ENCODE assay signal across 8 cellular contexts in genomic region chr22:20285706-20286363, GRCh38. TPM values are rescaled to one million over a fixed set of nuclear protein-coding genes. Genes with fewer than 3 reads are reported as not detected.
A peak's percentile ranks its signal among the peaks of the same experiment; 100 is the strongest.
DNase-seq lines count a peak whose midpoint lies in the region; ATAC-seq and FAIRE-seq lines count a peak whose summit lies in the region.
"Not testable (repeated sequence)": the region's sequence is repeated elsewhere in the genome, so short reads cannot be mapped to it uniquely, and the experiment has no call there.

No MANE protein-coding gene starts in this region.

- H3K4me1 ChIP-seq in BLaER1 treated with 17β-estradiol and CSF1 and Interleukin-3, amounts not matched to agents 10 nM and 100 nM, result peaks cover 0 to 83% (median 52%) of the 10 kb centered on the region in 10 experiments; a peak in 17 of 20 replicates

- H3K9me3 Mint-ChIP-seq in naive thymus-derived CD8-positive, alpha-beta T cell, result not testable (repeated sequence)

- not testable (repeated sequence) for H3K4me1 Mint-ChIP-seq in naive thymus-derived CD8-positive, alpha-beta T cell

- DNase-seq in H7, result peak; percentile 91
- DNase-seq in NCI-H345 (lab: John Stamatoyannopoulos, UW), result peak; percentile 45
- peak; percentile 61 to 81 (median 74) for DNase-seq in activated CD4-positive, CD25-positive, alpha-beta regulatory T cell (lab: John Stamatoyannopoulos, UW)
- peak; percentile 9 for DNase-seq in amniotic epithelial cell (ENCODE audit: low read depth)
- DNase-seq in frontal cortex (ENCODE audit: low spot score in 2 of 2), result peak; percentile 79
- DNase-seq in naive thymus-derived CD8-positive, alpha-beta T cell, result peak; percentile 57 to 88 (median 73)
- DNase-seq in stimulated activated CD8-positive, alpha-beta memory T cell treated with anti-CD3 and anti-CD28 coated beads, Interleukin-12 subunit alpha, Interleukin-12 subunit beta, amount 100 ng/mL, for 4 hours (ENCODE audit: low read depth), result peak; percentile 50

- H3K27me3 Mint-ChIP-seq in naive thymus-derived CD8-positive, alpha-beta T cell, result not testable (repeated sequence)

- not testable (repeated sequence) for FAIRE-seq in frontal cortex (lab: Jason Lieb, UNC)

- H3K36me3 Mint-ChIP-seq in naive thymus-derived CD8-positive, alpha-beta T cell, result not testable (repeated sequence)

- H3K9ac ChIP-seq in BLaER1 treated with 17β-estradiol and CSF1 and Interleukin-3, amounts not matched to agents 10 nM and 100 nM, result 0 out of 22 replicates have a peak overlapping the region, but pooled peaks of 1 of the 11 experiments have one; percentile 51

- H3K4me3 ChIP-seq in BLaER1 treated with 17β-estradiol and CSF1 and Interleukin-3, amounts not matched to agents 10 nM and 100 nM; H7 (ENCODE audit: insufficient read depth, low read depth, low read length): not testable (repeated sequence)

- POLR2A ChIA-PET in naive thymus-derived CD8-positive, alpha-beta T cell (lab: Charles Lee), result not testable (repeated sequence)

- H3K36me3 ChIP-seq in BLaER1 treated with 17β-estradiol and CSF1 and Interleukin-3, amounts not matched to agents 10 nM and 100 nM; H7 (replicated peaks; ENCODE audit: control insufficient read depth, insufficient read depth, low read length): not testable (repeated sequence)

- H3K9me3 ChIP-seq in BLaER1 treated with 17β-estradiol and CSF1 and Interleukin-3, amounts not matched to agents 10 nM and 100 nM (replicated peaks in 1 of 11), result not testable (repeated sequence)

- H3K27ac ChIP-seq in BLaER1 treated with 17β-estradiol and CSF1 and Interleukin-3, amounts not matched to agents 10 nM and 100 nM, result not testable (repeated sequence)

- H3K4me2 ChIP-seq in BLaER1 treated with 17β-estradiol and CSF1 and Interleukin-3, amounts not matched to agents 10 nM and 100 nM, result peak overlapping the region in 8 of 11 experiments; percentile 55 to 88 (median 74); a peak in 13 of 22 replicates

- H4K20me1 ChIP-seq in BLaER1 treated with 17β-estradiol and CSF1 and Interleukin-3, amounts not matched to agents 10 nM and 100 nM, result not testable (repeated sequence)

- not testable (repeated sequence) for H3K27me3 ChIP-seq in BLaER1 treated with 17β-estradiol and CSF1 and Interleukin-3, amounts not matched to agents 10 nM and 100 nM; H7 (ENCODE audit: control insufficient read depth, insufficient read depth, low read length)

- not testable (repeated sequence) for H3K27ac Mint-ChIP-seq in naive thymus-derived CD8-positive, alpha-beta T cell

- peak; percentile 91 to 98 for ATAC-seq in naive thymus-derived CD8-positive, alpha-beta T cell

- H3K4me3 Mint-ChIP-seq in naive thymus-derived CD8-positive, alpha-beta T cell, result not testable (repeated sequence)

RNA-seq across cellular contexts. Expression of gene RTN4R, which starts 17.7 kb away (rescaled TPM):
- total RNA-seq in H7 (2014; rRNA removed; shearing (Covaris generic)), result 28.3 and 30.4 TPM in 2 replicates
- 10.2 TPM for total RNA-seq in frontal cortex
- total RNA-seq in naive thymus-derived CD8-positive, alpha-beta T cell, result 1 to 10 TPM; 5.0 to 5.1 TPM
- 1 to 10 TPM; 4.3 to 5.6 (median 4.7) TPM for polyA plus RNA-seq in naive thymus-derived CD8-positive, alpha-beta T cell

RNA-seq across cellular contexts. Expression of gene DGCR6L, which starts 34.0 kb away (rescaled TPM):
- 78.3 and 115 TPM in 2 replicates for total RNA-seq in H7 (2014; rRNA removed; shearing (Covaris generic))
- total RNA-seq in frontal cortex, result 26.5 TPM
- total RNA-seq in naive thymus-derived CD8-positive, alpha-beta T cell, result 10 to 100 TPM; 36.1 to 38.9 TPM
- polyA plus RNA-seq in naive thymus-derived CD8-positive, alpha-beta T cell, result 100 to 1,000 TPM; 104 to 144 (median 124) TPM

Comparison
In these comparisons a context has a peak if more than half of its experiments do, and no peak if none do; other contexts are left out.
1. DNase-seq: peak in every context shown above with its lines; median percentile 91 in H7; 79 in frontal cortex; 74 in activated CD4-positive, CD25-positive, alpha-beta regulatory T cell; 73 in naive thymus-derived CD8-positive, alpha-beta T cell; 50 in stimulated activated CD8-positive, alpha-beta memory T cell treated with anti-CD3 and anti-CD28 coated beads, Interleukin-12 subunit alpha, Interleukin-12 subunit beta, amount 100 ng/mL, for 4 hours; 45 in NCI-H345; 9 in amniotic epithelial cell.